8 cellular contexts compared by ENCODE assay signal in genomic region chr2:156340818-156341481, GRCh38. TPM values are rescaled to one million over a fixed set of nuclear protein-coding genes. Genes with fewer than 3 reads are reported as not detected.
A peak's percentile ranks its signal among the peaks of the same experiment; 100 is the strongest.
DNase-seq lines count a peak whose midpoint lies in the region; ATAC-seq and TF ChIP-seq lines count a peak whose summit lies in the region.

No MANE protein-coding gene starts in this region.

- 10 to 13% methylated on average over 16 of the region's 16 CpGs for WGBS in heart right ventricle, 2 donors

- H3K36me3 Mint-ChIP-seq in T-cell: no peaks in the 10 kb centered on the region
- H3K36me3 Mint-ChIP-seq in naive thymus-derived CD8-positive, alpha-beta T cell: no peaks in the 10 kb centered on the region

- POLR2A ChIA-PET in T-cell (lab: Charles Lee): interaction anchor here (0.5 to 1.6 kb wide), 12 partner anchors 8 to 262 kb away, joined by 3 to 12 read pairs (median 6); partner anchors contain the start of gene NR4A2 (in 1 of the 2)
- POLR2A ChIA-PET in naive thymus-derived CD8-positive, alpha-beta T cell (lab: Charles Lee): interaction anchor here (0.6 to 8.0 kb wide), 6 partner anchors 9 to 94 kb away, joined by 3 to 76 read pairs (median 14); partner anchors contain the start of genes GPD2 and NR4A2

- H3K9me3 Mint-ChIP-seq in T-cell: no peaks in the 10 kb centered on the region
- H3K9me3 Mint-ChIP-seq in naive thymus-derived CD8-positive, alpha-beta T cell: no peaks in the 10 kb centered on the region

- intact Hi-C loops in heart right ventricle (cut with DNase I): loop anchor here in 7 of 10 donors (5.0 to 10.0 kb wide), 8 partner anchors 54 to 251 kb away; partner anchors contain the start of gene GPD2 (in 3 of the 7)
- intact Hi-C loops in Right ventricle myocardium inferior (cut with DNase I): no loop called here

- no peak for DNase-seq in heart right ventricle
- no peak for DNase-seq in Right ventricle myocardium inferior (ENCODE audit: missing footprints)
- DNase-seq in HL-60 (ENCODE audit: low read depth in 1 of 2, low spot score in 1 of 2): peak in 1 of 2 experiments; percentile 49
- peak in 5 of 34 experiments; percentile 22 to 44 (median 28) for DNase-seq in T-cell
- DNase-seq in effector CD4-positive, alpha-beta T cell: peak; percentile 27
- peak in 4 of 10 donors; percentile 27 to 43 (median 36) for DNase-seq in naive thymus-derived CD8-positive, alpha-beta T cell
- DNase-seq in GDM1 (lab: John Stamatoyannopoulos, UW): no peak
- no peak for DNase-seq in CD1c-positive myeloid dendritic cell (ENCODE audit: extremely low spot score)

- peaks cover 35 to 50% (median 41%) of the 10 kb centered on the region in 3 donors for H3K4me1 Mint-ChIP-seq in T-cell
- peaks cover 4 to 48% (median 25%) of the 10 kb centered on the region in 4 donors for H3K4me1 Mint-ChIP-seq in naive thymus-derived CD8-positive, alpha-beta T cell

- ATAC-seq in heart right ventricle: peak in 1 of 8 donors; percentile 6
- ATAC-seq in Right ventricle myocardium inferior: no peak
- peak in 3 of 4 experiments; percentile 10 to 17 (median 12) for ATAC-seq in T-cell (replicated peaks in 1 of 4)
- ATAC-seq in naive thymus-derived CD8-positive, alpha-beta T cell: peak; percentile 13 to 22

- no peak for TF ChIP-seq CTCF in heart right ventricle (IDR thresholded peaks at IDR 0.05)
- no peak for TF ChIP-seq CTCF in HL-60 (IDR thresholded peaks at IDR 0.05; ENCODE audit: insufficient read depth, low read length)

- H3K27ac ChIP-seq in heart right ventricle (peak overlapping the region; percentile 99 to 100 (median 100)), HL-60 (replicated peaks) (peak overlapping the region; percentile 99)

- H3K4me3 ChIP-seq in heart right ventricle (peak overlapping the region; percentile 70 to 96 (median 88)), HL-60 (replicated peaks; ENCODE audit: insufficient read depth, low read length) (peak overlapping the region; percentile 56)

- peak overlapping the region; percentile 89 to 95 (median 93) for H3K4me3 Mint-ChIP-seq in T-cell
- peak overlapping the region; percentile 83 to 99 (median 94) for H3K4me3 Mint-ChIP-seq in naive thymus-derived CD8-positive, alpha-beta T cell

- no peaks in the 10 kb centered on the region for H3K27me3 Mint-ChIP-seq in T-cell
- no peaks in the 10 kb centered on the region for H3K27me3 Mint-ChIP-seq in naive thymus-derived CD8-positive, alpha-beta T cell

- no peaks in the 10 kb centered on the region for H3K36me3 ChIP-seq in heart right ventricle

- no peaks in the 10 kb centered on the region for H3K9me3 ChIP-seq in heart right ventricle

- peaks cover 0 to 50% (median 29%) of the 10 kb centered on the region in 9 donors for H3K4me1 ChIP-seq in heart right ventricle

- H3K27ac Mint-ChIP-seq in T-cell: peak overlapping the region; percentile 95 to 98
- H3K27ac Mint-ChIP-seq in naive thymus-derived CD8-positive, alpha-beta T cell: peak overlapping the region; percentile 88 to 100 (median 96)

- CTCF ChIA-PET in T-cell (lab: Charles Lee): interaction anchor here in 1 of 2 donors (0.6 to 1.8 kb wide), 3 partner anchors 59 to 1682 kb away, joined by 4 to 9 read pairs (median 5); no protein-coding TSS in a partner anchor

- no peaks in the 10 kb centered on the region for H3K27me3 ChIP-seq in heart right ventricle
- H3K27me3 ChIP-seq in HL-60 (ENCODE audit: insufficient read depth, poor library complexity, severe bottlenecking): no peaks in the 10 kb centered on the region

RNA-seq across cellular contexts. Expression of gene NR4A2, which starts 8.4 kb away (rescaled TPM):
- 10 to 100 TPM in 2 of 10 donors, 1 to 10 TPM in 8; 1.2 to 31.2 (median 5.3) TPM for total RNA-seq in heart right ventricle
- polyA plus RNA-seq in heart right ventricle: 1 to 10 TPM; 1.1 to 6.3 TPM
- 1.6 TPM for total RNA-seq in Right ventricle myocardium inferior
- 100 to 1,000 TPM in 2 of 5 donors, 1 to 10 TPM in 3; 3.7 to 300 (median 6.7) TPM for total RNA-seq in T-cell
- 1 to 10 TPM; 1.8 to 2.8 TPM for total RNA-seq in naive thymus-derived CD8-positive, alpha-beta T cell
- 10 to 100 TPM in 2 of 3 donors, 1 to 10 TPM in 1; 4.8 to 20.1 (median 11.4) TPM for polyA plus RNA-seq in naive thymus-derived CD8-positive, alpha-beta T cell
